In the genomic region with DNA sequence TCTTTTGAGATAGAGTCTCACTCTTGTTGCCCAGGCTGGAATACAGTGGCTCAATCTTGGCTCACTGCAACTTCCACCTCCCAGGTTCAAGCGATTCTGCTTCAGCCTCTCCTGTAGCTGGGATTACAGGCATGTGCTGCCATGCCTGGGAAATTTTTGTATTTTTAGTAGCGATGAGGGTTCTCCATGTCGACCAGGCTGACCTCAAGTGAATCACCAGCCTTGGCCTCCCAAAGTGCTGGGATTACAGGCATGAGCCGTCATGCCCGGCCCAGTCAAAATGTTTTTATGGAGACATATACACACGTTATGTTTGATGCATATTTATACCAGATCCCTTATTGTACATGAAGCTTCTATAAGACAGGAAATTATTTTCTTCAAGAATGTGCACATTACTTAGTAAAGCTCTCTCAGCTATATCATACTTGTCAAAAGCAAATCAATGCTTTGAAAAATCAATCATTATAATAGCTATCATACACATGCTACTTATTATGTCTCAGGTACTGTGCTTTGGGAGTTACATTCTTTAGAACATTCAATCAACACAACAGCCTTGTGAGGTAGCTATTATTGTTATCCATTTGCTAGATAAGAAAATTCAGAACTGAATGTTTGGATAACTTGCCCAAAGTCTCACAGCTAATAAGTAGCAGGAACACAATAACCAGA, we compare ENCODE assay signal across 19 cellular contexts.
"Had no signal": no experiment of that assay in that cellular context is flagged by ENCODE, and none has a peak within 500 bp of the region (broad histone marks: within the 10 kb centered on the region; RNA-seq: fewer than 3 reads in every experiment).

No MANE protein-coding gene starts in this region.

- H3K4me1 ChIP-seq: gastroesophageal sphincter, parathyroid adenoma, spleen had no signal

- H3K9ac ChIP-seq: parathyroid adenoma had no signal

- H2AFZ ChIP-seq: parathyroid adenoma had no signal

- H3K27ac ChIP-seq: brain microvascular endothelial cell, coronary artery, gastroesophageal sphincter, neutrophil, parathyroid adenoma, spleen had no signal

- ATAC-seq: activated CD8-positive, alpha-beta T cell treated with anti-CD3 and anti-CD28 coated beads for 36 hours; activated naive CD8-positive, alpha-beta T cell treated with anti-CD3 and anti-CD28 coated beads, Interleukin-2, amount 50 U/mL, for 24 hours; activated T-cell treated with anti-CD3 and anti-CD28 coated beads, Interleukin-2, amount 50 U/mL, for 4 hours; gastroesophageal sphincter; left cardiac atrium; natural killer cell; sciatic nerve; stimulated activated naive B cell treated with anti-CD40 and anti-IgM and Interleukin-4, amounts not matched to agents 10 μg/mL and 1 μg/mL and 100 μg/mL, for 72 hours; T-cell had no signal

- H3K36me3 ChIP-seq: brain microvascular endothelial cell, gastroesophageal sphincter, neutrophil, spleen had no signal

- H3K4me3 ChIP-seq: coronary artery, gastroesophageal sphincter, spleen had no signal

- H3K9me3 ChIP-seq: gastroesophageal sphincter, neutrophil, spleen had no signal

- H3K27me3 ChIP-seq: brain microvascular endothelial cell, gastroesophageal sphincter, neutrophil, spleen had no signal

- H3K79me2 ChIP-seq: parathyroid adenoma had no signal

- DNase-seq: activated CD4-positive, alpha-beta T cell treated with anti-CD3 and anti-CD28 coated beads for 48 hours; activated CD4-positive, CD25-positive, alpha-beta regulatory T cell; activated CD8-positive, alpha-beta T cell treated with anti-CD3 and anti-CD28 coated beads for 36 hours; activated effector memory CD4-positive, alpha-beta T cell treated with Interleukin-2 at 50 U/mL for 16 hours; activated naive CD4-positive, alpha-beta T cell treated with anti-CD3 and anti-CD28 coated beads, Interleukin-2, amount 10 ng/mL, durations not matched to agents 7 days and 5 days; activated naive CD8-positive, alpha-beta T cell treated with anti-CD3 and anti-CD28 coated beads, Interleukin-2, amount 50 U/mL, for 24 hours; activated T-cell treated with anti-CD3 and anti-CD28 coated beads, Interleukin-2, amount 50 U/mL, for 4 hours; aorta; brain microvascular endothelial cell; left cardiac atrium; natural killer cell; spleen; stimulated activated naive B cell treated with anti-CD40 and anti-IgM and Interleukin-4, amounts not matched to agents 10 μg/mL and 1 μg/mL and 100 μg/mL, for 72 hours; T-cell had no signal
